Comparison of ENCODE assay signal across 7 cellular contexts in the genomic region with DNA sequence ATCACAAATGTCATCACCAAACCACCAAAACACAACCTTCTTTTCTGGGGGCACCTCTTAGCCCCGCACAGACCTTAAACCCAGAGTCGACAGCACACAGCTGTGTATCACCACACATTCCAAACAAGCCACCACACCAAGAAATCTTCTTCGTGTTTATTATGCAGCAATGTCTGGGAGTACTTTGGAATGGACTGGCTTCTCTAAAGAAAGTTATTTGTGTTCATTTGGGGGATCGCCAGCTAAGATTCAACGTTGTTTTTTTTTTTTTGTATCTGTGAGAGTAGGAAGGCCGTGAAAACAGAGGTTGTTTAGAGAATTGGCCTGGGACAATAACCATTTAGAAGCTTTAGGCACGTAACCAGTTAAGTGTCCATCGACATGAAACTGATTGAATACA. TPM values are rescaled to one million over a fixed set of nuclear protein-coding genes. Genes with fewer than 3 reads are reported as not detected.
DNase-seq lines count a peak whose midpoint lies in the region; ATAC-seq and TF ChIP-seq lines count a peak whose summit lies in the region.

No MANE protein-coding gene starts in this region.

- TF ChIP-seq CTCF in glutamatergic neuron (IDR thresholded peaks at IDR 0.05; ENCODE audit: partially characterized antibody, unreplicated experiment): no peak

- H3K4me1 Mint-ChIP-seq in T-cell (peaks cover 30 to 37% (median 32%) of the 10 kb centered on the region in 3 donors), glutamatergic neuron (ENCODE audit: low read depth, unreplicated experiment) (peaks cover 3% of the 10 kb centered on the region)
- peaks cover 31% of the 10 kb centered on the region for H3K4me1 Mint-ChIP-seq in stimulated activated memory B cell treated with anti-CD40 and anti-IgM and Interleukin-4, amounts not matched to agents 10 μg/mL and 1 μg/mL and 100 μg/mL, for 72 hours

- peak; percentile 3 for ATAC-seq in GM21529 (IDR thresholded peaks at IDR 0.05; ENCODE audit: unreplicated experiment)
- ATAC-seq in T-cell (replicated peaks in 1 of 4): no peak
- ATAC-seq in stimulated activated memory B cell treated with anti-CD40 and anti-IgM and Interleukin-4, amounts not matched to agents 10 μg/mL and 1 μg/mL and 100 μg/mL, for 72 hours: no peak
- ATAC-seq in GM19324 (IDR thresholded peaks at IDR 0.05; ENCODE audit: low FRiP score, unreplicated experiment): no peak

- peak overlapping the region; percentile 63 to 72 (median 65) for H3K4me3 Mint-ChIP-seq in T-cell
- peak overlapping the region; percentile 13 for H3K4me3 Mint-ChIP-seq in glutamatergic neuron (ENCODE audit: unreplicated experiment)
- H3K4me3 Mint-ChIP-seq in stimulated activated memory B cell treated with anti-CD40 and anti-IgM and Interleukin-4, amounts not matched to agents 10 μg/mL and 1 μg/mL and 100 μg/mL, for 72 hours: peak overlapping the region; percentile 73

- peak overlapping the region; percentile 47 to 87 for H3K27ac Mint-ChIP-seq in T-cell
- peak overlapping the region; percentile 68 for H3K27ac Mint-ChIP-seq in glutamatergic neuron (ENCODE audit: unreplicated experiment)
- peak overlapping the region; percentile 51 for H3K27ac Mint-ChIP-seq in stimulated activated memory B cell treated with anti-CD40 and anti-IgM and Interleukin-4, amounts not matched to agents 10 μg/mL and 1 μg/mL and 100 μg/mL, for 72 hours

- H3K36me3 Mint-ChIP-seq in T-cell: no peaks in the 10 kb centered on the region
- H3K36me3 Mint-ChIP-seq in glutamatergic neuron (ENCODE audit: unreplicated experiment): no peaks in the 10 kb centered on the region
- H3K36me3 Mint-ChIP-seq in stimulated activated memory B cell treated with anti-CD40 and anti-IgM and Interleukin-4, amounts not matched to agents 10 μg/mL and 1 μg/mL and 100 μg/mL, for 72 hours: no peaks in the 10 kb centered on the region

- POLR2A ChIA-PET in T-cell (lab: Charles Lee): interaction anchor here in 1 of 2 donors (0.9 kb wide), 1 partner anchor 9 kb away, joined by 3 read pairs; no protein-coding TSS in a partner anchor

- no peak for DNase-seq in T-cell
- DNase-seq in glutamatergic neuron: no peak
- no peak for DNase-seq in dermis blood vessel endothelial cell
- no peak for DNase-seq in NOMO-1 treated with dmso at 0.1 percent for 144 hours (lab: John Stamatoyannopoulos, UW; ENCODE audit: unreplicated experiment)

- no peaks in the 10 kb centered on the region for H3K27me3 Mint-ChIP-seq in T-cell
- H3K27me3 Mint-ChIP-seq in glutamatergic neuron (ENCODE audit: unreplicated experiment): peaks cover 8% of the 10 kb centered on the region
- H3K27me3 Mint-ChIP-seq in stimulated activated memory B cell treated with anti-CD40 and anti-IgM and Interleukin-4, amounts not matched to agents 10 μg/mL and 1 μg/mL and 100 μg/mL, for 72 hours: no peaks in the 10 kb centered on the region

- H3K9me3 Mint-ChIP-seq in T-cell (no peaks in the 10 kb centered on the region), glutamatergic neuron (ENCODE audit: unreplicated experiment) (peaks cover 3% of the 10 kb centered on the region)
- no peaks in the 10 kb centered on the region for H3K9me3 Mint-ChIP-seq in stimulated activated memory B cell treated with anti-CD40 and anti-IgM and Interleukin-4, amounts not matched to agents 10 μg/mL and 1 μg/mL and 100 μg/mL, for 72 hours

- CTCF ChIA-PET in T-cell (lab: Charles Lee): no interaction called here

RNA-seq across cellular contexts. Expression of a gene that starts 1.0 kb away (rescaled TPM):
- total RNA-seq in T-cell (10 to 100 TPM; 20.9 to 42.4 (median 24.6) TPM), glutamatergic neuron (ENCODE audit: unreplicated experiment) (64.1 TPM), dermis blood vessel endothelial cell (31.0 and 32.9 TPM in 2 replicates)

Comparison
In these comparisons a context has a peak if more than half of its experiments do, and no peak if none do; other contexts are left out.
1. H3K4me3 Mint-ChIP-seq: peak in every context shown above with its lines; median percentile 73 in stimulated activated memory B cell treated with anti-CD40 and anti-IgM and Interleukin-4, amounts not matched to agents 10 μg/mL and 1 μg/mL and 100 μg/mL, for 72 hours; 65 in T-cell; 13 in glutamatergic neuron.